8 cellular contexts compared by ENCODE assay signal in genomic region chr19:49679832-49680472, GRCh38. TPM values are rescaled to one million over a fixed set of nuclear protein-coding genes. Genes with fewer than 3 reads are reported as not detected.
DNase-seq lines count a peak whose midpoint lies in the region; ATAC-seq and TF ChIP-seq lines count a peak whose summit lies in the region.

No MANE protein-coding gene starts in this region.

- H3K9me3 ChIP-seq in heart left ventricle: no peaks in the 10 kb centered on the region
- H3K9me3 ChIP-seq in adrenal gland (replicated peaks in 1 of 3): no peaks in the 10 kb centered on the region
- H3K9me3 ChIP-seq in mesodermal cell (ENCODE audit: control insufficient read depth, low read length): no peaks in the 10 kb centered on the region
- no peaks in the 10 kb centered on the region for H3K9me3 ChIP-seq in upper lobe of right lung

- H3K9me3 Mint-ChIP-seq in CD14-positive monocyte: peaks cover 0 to 2% (median 0%) of the 10 kb centered on the region in 7 donors

- no peak for DNase-seq in heart left ventricle
- DNase-seq in left cardiac atrium: no peak
- DNase-seq in adrenal gland: peak in 2 of 7 donors; percentile 27 to 38
- no peak for DNase-seq in upper lobe of right lung
- DNase-seq in CD14-positive monocyte (ENCODE audit: low spot score): no peak
- no peak for DNase-seq in DMS153 (lab: John Stamatoyannopoulos, UW)

- peaks cover 18% of the 10 kb centered on the region for H3K4me1 Mint-ChIP-seq in CD14-positive monocyte

- no peaks in the 10 kb centered on the region for H3K27me3 ChIP-seq in heart left ventricle
- H3K27me3 ChIP-seq in adrenal gland: no peaks in the 10 kb centered on the region
- no peaks in the 10 kb centered on the region for H3K27me3 ChIP-seq in upper lobe of right lung

- H3K27me3 Mint-ChIP-seq in CD14-positive monocyte (ENCODE audit: low read depth in 3 of 3): peaks cover 0 to 7% (median 0%) of the 10 kb centered on the region in 3 donors

- no peak for TF ChIP-seq CTCF in heart left ventricle (IDR thresholded peaks at IDR 0.05)
- no peak for TF ChIP-seq CTCF in adrenal gland (IDR thresholded peaks at IDR 0.05)
- no peak for TF ChIP-seq CTCF in upper lobe of right lung (IDR thresholded peaks at IDR 0.05)
- TF ChIP-seq CTCF in CD14-positive monocyte (IDR thresholded peaks at IDR 0.05): no peak

- H3K4me1 ChIP-seq in heart left ventricle (peaks cover 0 to 63% (median 37%) of the 10 kb centered on the region in 12 donors), adrenal gland (replicated peaks in 1 of 2) (peaks cover 32 to 50% of the 10 kb centered on the region in 2 donors), mesodermal cell (ENCODE audit: control insufficient read depth, insufficient read depth, low read length, poor library complexity, severe bottlenecking) (peaks cover 15% of the 10 kb centered on the region), upper lobe of right lung (peaks cover 33% of the 10 kb centered on the region)

- 44 to 58% (median 54%) methylated on average over 9 of the region's 9 CpGs for WGBS in heart left ventricle, 4 donors
- WGBS in adrenal gland, 4 donors: 40 to 50% (median 42%) methylated on average over 9 of the region's 9 CpGs
- WGBS in mesodermal cell (ENCODE audit: insufficient coverage in 2 of 2), 2 experiments: 40 to 55% methylated on average over 3 to 4 of the region's 9 CpGs

- H3K36me3 ChIP-seq in heart left ventricle (peaks cover 0 to 42% (median 41%) of the 10 kb centered on the region in 9 donors), adrenal gland (replicated peaks in 1 of 2) (peaks cover 0 to 42% of the 10 kb centered on the region in 2 donors), mesodermal cell (ENCODE audit: control insufficient read depth, insufficient read depth, low read length) (peaks cover 42% of the 10 kb centered on the region), upper lobe of right lung (peaks cover 39% of the 10 kb centered on the region)

- no peak overlapping the region for H3K4me3 Mint-ChIP-seq in CD14-positive monocyte

- H3K27ac ChIP-seq in heart left ventricle (peak overlapping the region in 11 of 12 donors; percentile 24 to 100 (median 67)), adrenal gland (peak overlapping the region in 4 of 5 donors; percentile 39 to 91 (median 68)), mesodermal cell (ENCODE audit: low read depth, low read length, severe bottlenecking) (peak overlapping the region; percentile 78), upper lobe of right lung (peak overlapping the region; percentile 47)

- ATAC-seq in heart left ventricle (no peak), left cardiac atrium (no peak), upper lobe of right lung (no peak), GM21526 (IDR thresholded peaks at IDR 0.05; ENCODE audit: low FRiP score, unreplicated experiment) (no peak)

- TF ChIP-seq POLR2A in heart left ventricle (IDR thresholded peaks at IDR 0.05): no peak
- no peak for TF ChIP-seq POLR2A in adrenal gland (IDR thresholded peaks at IDR 0.05)

- H3K27ac Mint-ChIP-seq in CD14-positive monocyte: peak overlapping the region in 2 of 7 donors; percentile 27 to 84

- H3K4me3 ChIP-seq in heart left ventricle (peak overlapping the region in 7 of 12 donors; percentile 9 to 40 (median 30)), adrenal gland (no peak overlapping the region), mesodermal cell (ENCODE audit: extremely low read depth, insufficient read depth, low read length, poor library complexity, severe bottlenecking) (peak overlapping the region; percentile 14), upper lobe of right lung (no peak overlapping the region)

- peaks cover 27 to 39% of the 10 kb centered on the region in 2 donors for H3K36me3 Mint-ChIP-seq in CD14-positive monocyte

- intact Hi-C loops in heart left ventricle (cut with DNase I) (loop anchor here in 7 of 10 donors (2.0 to 10.0 kb wide), 12 partner anchors 85 to 285 kb away; partner anchors contain the start of genes PRR12 (in 3 of the 7), PNKP (in 2 of the 7), RPS11 (in 2 of the 7) and AP2A1 (in 1 of the 7)), left cardiac atrium (cut with DNase I) (loop anchor here (5.0 to 10.0 kb wide), 2 partner anchors 125 to 132 kb away; partner anchors contain the start of gene FUZ (in 1 of the 2)), adrenal gland (cut with DNase I) (loop anchor here in 1 of 2 donors (10.0 kb wide), 1 partner anchor 95 kb away; the partner anchor contains the start of genes NOSIP and PRRG2), upper lobe of right lung (cut with DNase I) (no loop called here), CD14-positive monocyte (cut with micrococcal nuclease) (loop anchor here (5.0 to 10.0 kb wide), 6 partner anchors 38 to 208 kb away; partner anchors contain the start of genes PRR12 (in 2 of the 2), RPS11 (in 2 of the 2), AKT1S1 (in 1 of the 2) and FLT3LG (in 1 of the 2))

RNA-seq across cellular contexts. Expression of gene PRMT1, which starts 2.9 kb away (rescaled TPM):
- total RNA-seq in heart left ventricle (100 to 1,000 TPM; 106 to 170 (median 124) TPM), left cardiac atrium (100 to 1,000 TPM; 137 to 159 TPM), adrenal gland (100 to 1,000 TPM in 7 of 8 donors, 10 to 100 TPM in 1; 80.4 to 262 (median 159) TPM), upper lobe of right lung (90.8 TPM)
- polyA plus RNA-seq in heart left ventricle (100 to 1,000 TPM; 113 to 283 TPM), adrenal gland (100 to 1,000 TPM; 158 to 198 (median 179) TPM), CD14-positive monocyte (10 to 100 TPM; 60.1 to 74.3 TPM)
- polyA plus RNA-seq in mesodermal cell (2013, experiment 1 of 2): 426 TPM
- 377 TPM for polyA plus RNA-seq in mesodermal cell (2013, experiment 2 of 2)

RNA-seq across cellular contexts. Expression of gene ADM5, which starts 9.4 kb away (rescaled TPM):
- total RNA-seq in heart left ventricle (1 to 10 TPM in 1 of 9 donors, under 1 TPM in 7, not detected in 1; 0.14 to 1.6 (median 0.48) TPM), left cardiac atrium (1 to 10 TPM; 1.1 to 1.2 TPM), adrenal gland (1 to 10 TPM in 1 of 8 donors, under 1 TPM in 7; 0.18 to 1.2 (median 0.50) TPM), upper lobe of right lung (1.9 TPM)
- polyA plus RNA-seq in heart left ventricle (under 1 TPM; 0.58 to 0.76 TPM), adrenal gland (1 to 10 TPM in 2 of 3 donors, not detected in 1; 1.9 to 2.0 TPM), CD14-positive monocyte (not detected)
- polyA plus RNA-seq in mesodermal cell (2013, experiment 1 of 2): 2.8 TPM
- polyA plus RNA-seq in mesodermal cell (2013, experiment 2 of 2): 3.0 TPM

RNA-seq across cellular contexts. Expression of gene CPT1C, which starts 11.0 kb away (rescaled TPM):
- 1 to 10 TPM in 8 of 9 donors, under 1 TPM in 1; 1.00 to 6.0 (median 2.2) TPM for total RNA-seq in heart left ventricle
- 1 to 10 TPM; 3.0 to 3.1 TPM for polyA plus RNA-seq in heart left ventricle
- 1 to 10 TPM; 4.7 to 5.1 TPM for total RNA-seq in left cardiac atrium
- 1 to 10 TPM in 7 of 8 donors, not detected in 1; 2.4 to 9.4 (median 5.9) TPM for total RNA-seq in adrenal gland
- 10 to 100 TPM in 2 of 3 donors, 1 to 10 TPM in 1; 5.8 to 55.7 (median 14.1) TPM for polyA plus RNA-seq in adrenal gland
- 26.7 TPM for polyA plus RNA-seq in mesodermal cell (2013, experiment 1 of 2)
- polyA plus RNA-seq in mesodermal cell (2013, experiment 2 of 2): 22.7 TPM
- 6.1 TPM for total RNA-seq in upper lobe of right lung
- not detected for polyA plus RNA-seq in CD14-positive monocyte

RNA-seq across cellular contexts. Expression of gene BCL2L12, which starts 14.2 kb away (rescaled TPM):
- 10 to 100 TPM in 5 of 9 donors, 1 to 10 TPM in 4; 5.9 to 15.9 (median 10.0) TPM for total RNA-seq in heart left ventricle
- 10 to 100 TPM; 14.2 to 18.6 TPM for polyA plus RNA-seq in heart left ventricle
- 10 to 100 TPM; 12.0 to 12.5 TPM for total RNA-seq in left cardiac atrium
- 10 to 100 TPM in 4 of 8 donors, 1 to 10 TPM in 4; 3.3 to 16.3 (median 9.9) TPM for total RNA-seq in adrenal gland
- 10 to 100 TPM in 2 of 3 donors, 1 to 10 TPM in 1; 3.5 to 15.4 (median 13.9) TPM for polyA plus RNA-seq in adrenal gland
- 76.9 TPM for polyA plus RNA-seq in mesodermal cell (2013, experiment 1 of 2)
- 69.3 TPM for polyA plus RNA-seq in mesodermal cell (2013, experiment 2 of 2)
- total RNA-seq in upper lobe of right lung: 15.8 TPM
- polyA plus RNA-seq in CD14-positive monocyte: 10 to 100 TPM in 1 of 2 donors, 1 to 10 TPM in 1; 5.7 to 10.3 TPM

RNA-seq across cellular contexts. Expression of gene IRF3, which starts 14.3 kb away (rescaled TPM):
- total RNA-seq in heart left ventricle (10 to 100 TPM; 23.1 to 55.7 (median 30.5) TPM), left cardiac atrium (10 to 100 TPM; 46.3 to 48.1 TPM), adrenal gland (100 to 1,000 TPM in 2 of 8 donors, 10 to 100 TPM in 6; 33.7 to 108 (median 64.4) TPM), upper lobe of right lung (86.4 TPM)
- polyA plus RNA-seq in heart left ventricle (10 to 100 TPM; 35.1 to 68.0 TPM), adrenal gland (100 to 1,000 TPM in 2 of 3 donors, 10 to 100 TPM in 1; 23.2 to 328 (median 159) TPM), CD14-positive monocyte (10 to 100 TPM; 29.8 to 41.1 TPM)
- 62.2 TPM for polyA plus RNA-seq in mesodermal cell (2013, experiment 1 of 2)
- 54.1 TPM for polyA plus RNA-seq in mesodermal cell (2013, experiment 2 of 2)

Comparison
In these comparisons a context has a peak if more than half of its experiments do, and no peak if none do; other contexts are left out.
1. H3K4me3 ChIP-seq: peak in heart left ventricle (7 of 12) and mesodermal cell (single experiment); none in adrenal gland (0 of 4) and upper lobe of right lung (single experiment).
2. Peak in every context shown above with its lines, with median percentiles within 50 percentile points of each other: H3K27ac ChIP-seq.